ENCODE assay signal across 8 cellular contexts in the genomic region with DNA sequence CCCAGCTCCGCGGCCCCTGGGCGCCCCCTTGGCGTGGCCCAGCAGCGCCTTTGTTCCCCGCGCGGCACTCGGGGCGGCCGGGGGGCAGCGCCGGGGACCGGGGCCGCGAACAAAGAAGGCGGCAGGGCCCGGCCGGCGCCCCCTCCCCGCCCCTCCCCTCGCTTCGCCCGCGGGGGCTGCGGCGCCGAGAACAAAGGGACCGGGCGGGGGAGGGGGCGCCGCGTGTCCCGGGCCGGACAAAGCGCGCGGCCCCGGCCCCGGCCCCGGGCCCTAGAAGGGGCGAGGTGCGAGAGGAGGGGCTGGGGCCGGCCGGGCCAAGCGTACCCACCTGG. TPM values are rescaled to one million over a fixed set of nuclear protein-coding genes. Genes with fewer than 3 reads are reported as not detected.
A peak's percentile ranks its signal among the peaks of the same experiment; 100 is the strongest.
DNase-seq lines count a peak whose midpoint lies in the region; ATAC-seq and TF ChIP-seq lines count a peak whose summit lies in the region.

No MANE protein-coding gene starts in this region.

- H3K27ac Mint-ChIP-seq in Caco-2 (ENCODE audit: unreplicated experiment) = no peak overlapping the region
- no peak overlapping the region for H3K27ac Mint-ChIP-seq in central memory CD8-positive, alpha-beta T cell (ENCODE audit: low read depth)
- no peak overlapping the region for H3K27ac Mint-ChIP-seq in naive thymus-derived CD4-positive, alpha-beta T cell

- H3K27ac ChIP-seq in naive thymus-derived CD4-positive, alpha-beta T cell (ENCODE audit: low read depth, low read length) = peak overlapping the region; percentile 70

- peak overlapping the region; percentile 79 for H3K4me3 ChIP-seq in Caco-2 (ENCODE audit: low read depth, low read length)
- H3K4me3 ChIP-seq in naive thymus-derived CD4-positive, alpha-beta T cell (ENCODE audit: low read length) = peak overlapping the region; percentile 60

- peaks cover 21% of the 10 kb centered on the region for H3K4me1 Mint-ChIP-seq in Caco-2 (ENCODE audit: low read depth, unreplicated experiment)
- peaks cover 41% of the 10 kb centered on the region for H3K4me1 Mint-ChIP-seq in central memory CD8-positive, alpha-beta T cell
- peaks cover 38 to 52% (median 45%) of the 10 kb centered on the region in 7 donors for H3K4me1 Mint-ChIP-seq in naive thymus-derived CD4-positive, alpha-beta T cell

- intact Hi-C loops in Caco-2 (cut with micrococcal nuclease; ENCODE audit: unreplicated experiment) = no loop called here
- intact Hi-C loops in naive thymus-derived CD4-positive, alpha-beta T cell (cut with micrococcal nuclease) = loop anchor here (1.0 to 5.0 kb wide), 12 partner anchors 13 to 688 kb away; a partner anchor contains a TSS

- H3K9me3 Mint-ChIP-seq in Caco-2 (ENCODE audit: unreplicated experiment) = no peaks in the 10 kb centered on the region
- no peaks in the 10 kb centered on the region for H3K9me3 Mint-ChIP-seq in central memory CD8-positive, alpha-beta T cell
- no peaks in the 10 kb centered on the region for H3K9me3 Mint-ChIP-seq in naive thymus-derived CD4-positive, alpha-beta T cell

- CTCF ChIA-PET in Caco-2 (lab: Charles Lee) = interaction anchor here (0.8 kb wide), 1 partner anchor 14 kb away, joined by 9 read pairs; no protein-coding TSS in a partner anchor
- CTCF ChIA-PET in naive thymus-derived CD4-positive, alpha-beta T cell (lab: Charles Lee) = interaction anchor here (0.7 to 3.0 kb wide), 10 partner anchors 10 to 127 kb away, joined by 3 to 14 read pairs (median 4); a partner anchor contains a TSS

- DNase-seq in Caco-2 (no peak), inferior parietal cortex (ENCODE audit: extremely low spot score) (no peak), SIG-M5 treated with dmso at 0.1 percent for 504 hours (lab: John Stamatoyannopoulos, UW; ENCODE audit: unreplicated experiment) (no peak), NCI-H1436 treated with DMSO at 0.1 percent for 48 hours (lab: John Stamatoyannopoulos, UW) (no peak)
- DNase-seq in central memory CD8-positive, alpha-beta T cell (ENCODE audit: low spot score in 2 of 2) = no peak
- peak in 1 of 9 donors; percentile 36 for DNase-seq in naive thymus-derived CD4-positive, alpha-beta T cell
- DNase-seq in activated CD4-positive, alpha-beta T cell treated with anti-CD3 and anti-CD28 coated beads for 4 hours = no peak

- TF ChIP-seq CTCF in Caco-2 (IDR thresholded peaks at IDR 0.05; ENCODE audit: insufficient read depth in 1 of 2, low read depth in 1 of 2, low read length in 1 of 2, severe bottlenecking in 1 of 2, unreplicated experiment in 1 of 2) = no peak

- BruUV-seq in Caco-2 (replicated peaks; lab: Mats Ljungman, UMichigan) = no TSS peak

- no peaks in the 10 kb centered on the region for H3K27me3 Mint-ChIP-seq in Caco-2 (ENCODE audit: insufficient read depth, unreplicated experiment)
- no peaks in the 10 kb centered on the region for H3K27me3 Mint-ChIP-seq in central memory CD8-positive, alpha-beta T cell
- peaks cover 0 to 1% (median 0%) of the 10 kb centered on the region in 5 donors for H3K27me3 Mint-ChIP-seq in naive thymus-derived CD4-positive, alpha-beta T cell

- ATAC-seq in HG02678 (IDR thresholded peaks at IDR 0.05; ENCODE audit: unreplicated experiment) = peak; percentile 8
- ATAC-seq in central memory CD8-positive, alpha-beta T cell (replicated peaks; ENCODE audit: extremely low read depth, poor library complexity, severe bottlenecking) = no peak
- ATAC-seq in naive thymus-derived CD4-positive, alpha-beta T cell = no peak

- H3K36me3 ChIP-seq in Caco-2 (ENCODE audit: control insufficient read depth, insufficient read depth, low read length) = peaks cover 2% of the 10 kb centered on the region; the same call in 1 of the 2 replicates
- peaks cover 6 to 23% (median 10%) of the 10 kb centered on the region in 3 experiments for H3K36me3 ChIP-seq in naive thymus-derived CD4-positive, alpha-beta T cell (ENCODE audit: control insufficient read depth in 2 of 3, insufficient read depth in 3 of 3, low read length in 3 of 3)

- no peaks in the 10 kb centered on the region for H3K9me3 ChIP-seq in Caco-2
- no peaks in the 10 kb centered on the region for H3K9me3 ChIP-seq in naive thymus-derived CD4-positive, alpha-beta T cell (ENCODE audit: control insufficient read depth in 2 of 3, low read length in 3 of 3)

- peak overlapping the region; percentile 83 for H3K4me3 Mint-ChIP-seq in Caco-2 (ENCODE audit: unreplicated experiment)
- peak overlapping the region; percentile 80 for H3K4me3 Mint-ChIP-seq in central memory CD8-positive, alpha-beta T cell
- H3K4me3 Mint-ChIP-seq in naive thymus-derived CD4-positive, alpha-beta T cell = peak overlapping the region in 5 of 10 donors; percentile 21 to 93 (median 91)

- POLR2A ChIA-PET in Caco-2 (lab: Charles Lee) = interaction anchor here (0.5 to 1.7 kb wide), 13 partner anchors 9 to 315 kb away, joined by 3 to 17 read pairs (median 6); a partner anchor contains a TSS
- POLR2A ChIA-PET in naive thymus-derived CD4-positive, alpha-beta T cell (lab: Charles Lee) = interaction anchor here (0.6 to 6.3 kb wide), 35 partner anchors 8 to 195 kb away, joined by 3 to 64 read pairs (median 7); a partner anchor contains a TSS

- H3K36me3 Mint-ChIP-seq in Caco-2 (ENCODE audit: insufficient read depth, unreplicated experiment) = peaks cover 61% of the 10 kb centered on the region
- H3K36me3 Mint-ChIP-seq in central memory CD8-positive, alpha-beta T cell (ENCODE audit: insufficient read depth) = peaks cover 33% of the 10 kb centered on the region
- peaks cover 5 to 17% (median 8%) of the 10 kb centered on the region in 5 donors for H3K36me3 Mint-ChIP-seq in naive thymus-derived CD4-positive, alpha-beta T cell

- peaks cover 22% of the 10 kb centered on the region for H3K4me1 ChIP-seq in Caco-2
- H3K4me1 ChIP-seq in naive thymus-derived CD4-positive, alpha-beta T cell (ENCODE audit: control insufficient read depth in 2 of 2, insufficient read depth in 2 of 2, low read length in 2 of 2) = peaks cover 20 to 33% of the 10 kb centered on the region in 2 donors

- no peaks in the 10 kb centered on the region for H3K27me3 ChIP-seq in Caco-2 (replicated peaks; ENCODE audit: control insufficient read depth, insufficient read depth, low read length)
- no peaks in the 10 kb centered on the region for H3K27me3 ChIP-seq in naive thymus-derived CD4-positive, alpha-beta T cell (ENCODE audit: control insufficient read depth in 2 of 2, insufficient read depth in 2 of 2, low read length in 2 of 2)

RNA-seq across cellular contexts. Expression of a gene that starts 0.4 kb away (rescaled TPM):
- total RNA-seq in Caco-2 (2022) = 150 and 159 TPM in 2 replicates
- total RNA-seq in naive thymus-derived CD4-positive, alpha-beta T cell = 10 to 100 TPM; 22.2 to 70.2 (median 41.7) TPM
- 100 to 1,000 TPM; 175 to 222 TPM for polyA plus RNA-seq in naive thymus-derived CD4-positive, alpha-beta T cell

RNA-seq across cellular contexts. Expression of a gene that starts 26.7 kb away (rescaled TPM):
- 2.1 and 2.6 TPM in 2 replicates for total RNA-seq in Caco-2 (2022)
- total RNA-seq in naive thymus-derived CD4-positive, alpha-beta T cell = 10 to 100 TPM; 11.9 to 37.6 (median 27.7) TPM
- polyA plus RNA-seq in naive thymus-derived CD4-positive, alpha-beta T cell = 1 to 10 TPM in 1 of 2 donors, under 1 TPM in 1; 0.32 to 2.5 TPM

RNA-seq across cellular contexts. Expression of a gene that starts 26.8 kb away (rescaled TPM):
- 2.5 and 2.6 TPM in 2 replicates for total RNA-seq in Caco-2 (2022)
- total RNA-seq in naive thymus-derived CD4-positive, alpha-beta T cell = 1 to 10 TPM in 4 of 5 experiments, under 1 TPM in 1; 0.77 to 7.2 (median 2.7) TPM
- polyA plus RNA-seq in naive thymus-derived CD4-positive, alpha-beta T cell = 1 to 10 TPM in 1 of 2 donors, under 1 TPM in 1; 0.50 to 3.2 TPM

RNA-seq across cellular contexts. Expression of a gene that starts 43.7 kb away (rescaled TPM):
- total RNA-seq in Caco-2 (2022) = 116 and 117 TPM in 2 replicates
- 100 to 1,000 TPM in 4 of 5 experiments, 10 to 100 TPM in 1; 81.8 to 205 (median 174) TPM for total RNA-seq in naive thymus-derived CD4-positive, alpha-beta T cell
- polyA plus RNA-seq in naive thymus-derived CD4-positive, alpha-beta T cell = 100 to 1,000 TPM; 170 to 209 TPM

RNA-seq across cellular contexts. Expression of a gene that starts 58.7 kb away (rescaled TPM):
- total RNA-seq in Caco-2 (2022) = 32.5 and 33.2 TPM in 2 replicates
- total RNA-seq in naive thymus-derived CD4-positive, alpha-beta T cell = 100 to 1,000 TPM in 4 of 5 experiments, 10 to 100 TPM in 1; 51.7 to 186 (median 121) TPM
- polyA plus RNA-seq in naive thymus-derived CD4-positive, alpha-beta T cell = 10 to 100 TPM; 37.6 to 54.9 TPM
